16 cellular contexts compared by ENCODE assay signal in genomic region chr6:14194483-14194882, GRCh38.
DNase-seq lines count a peak whose midpoint lies in the region; ATAC-seq and TF ChIP-seq lines count a peak whose summit lies in the region.
"Had no signal": no experiment of that assay in that cellular context is flagged by ENCODE, and none has a peak within 500 bp of the region (broad histone marks: within the 10 kb centered on the region; RNA-seq: fewer than 3 reads in every experiment).

No MANE protein-coding gene starts in this region.

- DNase-seq in H7: peak; percentile 51
- no peak for DNase-seq in SK-N-MC (ENCODE audit: low read depth, low spot score)
- no peak for DNase-seq in hepatocyte (ENCODE audit: low spot score)
- DNase-seq in neural progenitor cell (ENCODE audit: low spot score): peak; percentile 37
- no peak for DNase-seq in stomach
- no peak for DNase-seq in upper lobe of left lung
- DNase-seq: Calu3; CD8-positive, alpha-beta T cell; DMS79 treated with DMSO at 0.1 percent for 48 hours; GF-D8; GOT3 had no signal

- H3K4me3 ChIP-seq in H7 (ENCODE audit: insufficient read depth, low read depth, low read length) (no peak overlapping the region), SK-N-MC (peak overlapping the region; percentile 36), hepatocyte (no peak overlapping the region), neural progenitor cell (no peak overlapping the region), stomach (no peak overlapping the region), upper lobe of left lung (no peak overlapping the region)
- H3K4me3 ChIP-seq: BLaER1 treated with 17β-estradiol and CSF1 and Interleukin-3, amounts not matched to agents 10 nM and 100 nM; HAP-1 had no signal

- H2AFZ ChIP-seq in hepatocyte (no peak overlapping the region), neural progenitor cell (replicated peaks) (peak overlapping the region; percentile 17)

- peaks cover 2% of the 10 kb centered on the region for H3K9me3 Mint-ChIP-seq in neural progenitor cell
- H3K9me3 Mint-ChIP-seq: CD8-positive, alpha-beta T cell had no signal

- TF ChIP-seq POLR2A in stomach (IDR thresholded peaks at IDR 0.05): no peak
- TF ChIP-seq POLR2A in upper lobe of left lung (IDR thresholded peaks at IDR 0.05): no peak

- intact Hi-C loops in stomach (cut with DNase I; ENCODE audit: low total_unique reads): no loop called here

- H3K9me3 ChIP-seq in SK-N-MC (ENCODE audit: low read depth, low read length) (no peaks in the 10 kb centered on the region), hepatocyte (ENCODE audit: low read depth) (no peaks in the 10 kb centered on the region), neural progenitor cell (ENCODE audit: low read depth) (no peaks in the 10 kb centered on the region), stomach (no peaks in the 10 kb centered on the region), upper lobe of left lung (no peaks in the 10 kb centered on the region)
- H3K9me3 ChIP-seq: HAP-1 had no signal

- peaks cover 5% of the 10 kb centered on the region for H3K27me3 Mint-ChIP-seq in neural progenitor cell (ENCODE audit: insufficient read depth, low read depth)
- H3K27me3 Mint-ChIP-seq: B cell had no signal

- H3F3A ChIP-seq in neural progenitor cell (ENCODE audit: low read depth): no peaks in the 10 kb centered on the region

- H3K27ac Mint-ChIP-seq in neural progenitor cell: no peak overlapping the region
- H3K27ac Mint-ChIP-seq: B cell; CD8-positive, alpha-beta T cell had no signal

- H3K9ac ChIP-seq in SK-N-MC (ENCODE audit: insufficient read length) (peak overlapping the region; percentile 60), neural progenitor cell (no peak overlapping the region)
- H3K9ac ChIP-seq: BLaER1 treated with 17β-estradiol and CSF1 and Interleukin-3, amounts not matched to agents 10 nM and 100 nM had no signal

- no peaks in the 10 kb centered on the region for H3K36me3 ChIP-seq in H7 (replicated peaks; ENCODE audit: control insufficient read depth, insufficient read depth, low read length)
- no peaks in the 10 kb centered on the region for H3K36me3 ChIP-seq in SK-N-MC (ENCODE audit: insufficient read depth, low read length)
- no peaks in the 10 kb centered on the region for H3K36me3 ChIP-seq in hepatocyte (replicated peaks; ENCODE audit: insufficient read depth, low read depth)
- H3K36me3 ChIP-seq in neural progenitor cell: no peaks in the 10 kb centered on the region
- H3K36me3 ChIP-seq in stomach: no peaks in the 10 kb centered on the region
- H3K36me3 ChIP-seq in upper lobe of left lung: no peaks in the 10 kb centered on the region
- H3K36me3 ChIP-seq: BLaER1 treated with 17β-estradiol and CSF1 and Interleukin-3, amounts not matched to agents 10 nM and 100 nM; HAP-1 had no signal

- H3K27me3 ChIP-seq in H7 (ENCODE audit: control insufficient read depth, insufficient read depth, low read length) (no peaks in the 10 kb centered on the region; the same call in 1 of the 2 replicates), hepatocyte (peaks cover 20% of the 10 kb centered on the region), neural progenitor cell (no peaks in the 10 kb centered on the region), stomach (peaks cover 0 to 11% (median 0%) of the 10 kb centered on the region in 3 donors), upper lobe of left lung (no peaks in the 10 kb centered on the region)
- H3K27me3 ChIP-seq: BLaER1 treated with 17β-estradiol and CSF1 and Interleukin-3, amounts not matched to agents 10 nM and 100 nM had no signal

- H4K20me1 ChIP-seq in hepatocyte (ENCODE audit: insufficient read depth, poor library complexity, severe bottlenecking) (no peaks in the 10 kb centered on the region), neural progenitor cell (ENCODE audit: low read depth) (no peaks in the 10 kb centered on the region)
- H4K20me1 ChIP-seq: BLaER1 treated with 17β-estradiol and CSF1 and Interleukin-3, amounts not matched to agents 10 nM and 100 nM had no signal

- H3K4me2 ChIP-seq in hepatocyte (peak overlapping the region; percentile 37), neural progenitor cell (peak overlapping the region; percentile 25)
- H3K4me2 ChIP-seq: BLaER1 treated with 17β-estradiol and CSF1 and Interleukin-3, amounts not matched to agents 10 nM and 100 nM had no signal

- no peak for TF ChIP-seq CTCF in hepatocyte (IDR thresholded peaks at IDR 0.05; ENCODE audit: poor library complexity)
- no peak for TF ChIP-seq CTCF in neural progenitor cell (IDR thresholded peaks at IDR 0.05)
- no peak for TF ChIP-seq CTCF in stomach (IDR thresholded peaks at IDR 0.05)
- no peak for TF ChIP-seq CTCF in upper lobe of left lung (IDR thresholded peaks at IDR 0.05)

- no peaks in the 10 kb centered on the region for H3K9me2 ChIP-seq in hepatocyte (replicated peaks; ENCODE audit: insufficient read depth)

- H3K4me3 Mint-ChIP-seq in neural progenitor cell: no peak overlapping the region
- H3K4me3 Mint-ChIP-seq: B cell; CD8-positive, alpha-beta T cell had no signal

- ATAC-seq in HG03196 (IDR thresholded peaks at IDR 0.05; ENCODE audit: unreplicated experiment) (no peak), upper lobe of left lung (ENCODE audit: low FRiP score in 2 of 2) (no peak)
- ATAC-seq: CD8-positive, alpha-beta T cell had no signal

- H3K4me1 Mint-ChIP-seq in neural progenitor cell: peaks cover 14% of the 10 kb centered on the region
- H3K4me1 Mint-ChIP-seq: B cell had no signal

- peak overlapping the region; percentile 65 for H3K27ac ChIP-seq in SK-N-MC
- H3K27ac ChIP-seq in hepatocyte: no peak overlapping the region
- H3K27ac ChIP-seq in neural progenitor cell: no peak overlapping the region
- H3K27ac ChIP-seq in stomach: no peak overlapping the region
- no peak overlapping the region for H3K27ac ChIP-seq in upper lobe of left lung
- H3K27ac ChIP-seq: BLaER1 treated with 17β-estradiol and CSF1 and Interleukin-3, amounts not matched to agents 10 nM and 100 nM; HL-60 had no signal

- H3K79me2 ChIP-seq in hepatocyte (no peaks in the 10 kb centered on the region), neural progenitor cell (ENCODE audit: low read depth) (no peaks in the 10 kb centered on the region)

- H3K36me3 Mint-ChIP-seq in neural progenitor cell: no peaks in the 10 kb centered on the region
- H3K36me3 Mint-ChIP-seq: CD8-positive, alpha-beta T cell had no signal

- TF ChIP-seq EP300 in stomach (IDR thresholded peaks at IDR 0.05) (no peak), upper lobe of left lung (IDR thresholded peaks at IDR 0.05) (no peak)

- H3K4me1 ChIP-seq in hepatocyte (ENCODE audit: insufficient read depth) (peaks cover 10% of the 10 kb centered on the region), neural progenitor cell (peaks cover 16% of the 10 kb centered on the region), stomach (peaks cover 10 to 16% (median 12%) of the 10 kb centered on the region in 4 donors), upper lobe of left lung (no peaks in the 10 kb centered on the region)
- H3K4me1 ChIP-seq: BLaER1 treated with 17β-estradiol and CSF1 and Interleukin-3, amounts not matched to agents 10 nM and 100 nM; HAP-1 had no signal

- 42% methylated on average over 7 of the region's 7 CpGs for WGBS in hepatocyte (ENCODE audit: low lambda C conversion rate, missing lambda C conversion rate)
- WGBS in stomach, 5 donors: 67 to 83% (median 78%) methylated on average over 7 of the region's 7 CpGs
- WGBS in upper lobe of left lung, 2 donors: 70 to 77% methylated on average over 7 of the region's 7 CpGs

Comparison
In these comparisons a context has a peak if more than half of its experiments do, and no peak if none do; other contexts are left out.
1. DNase-seq: peak in H7 (single experiment) and neural progenitor cell (single experiment); none in SK-N-MC (single experiment), hepatocyte (single experiment), stomach (single experiment) and upper lobe of left lung (0 of 2).